ENCODE assay signal across 21 cellular contexts in the genomic region with DNA sequence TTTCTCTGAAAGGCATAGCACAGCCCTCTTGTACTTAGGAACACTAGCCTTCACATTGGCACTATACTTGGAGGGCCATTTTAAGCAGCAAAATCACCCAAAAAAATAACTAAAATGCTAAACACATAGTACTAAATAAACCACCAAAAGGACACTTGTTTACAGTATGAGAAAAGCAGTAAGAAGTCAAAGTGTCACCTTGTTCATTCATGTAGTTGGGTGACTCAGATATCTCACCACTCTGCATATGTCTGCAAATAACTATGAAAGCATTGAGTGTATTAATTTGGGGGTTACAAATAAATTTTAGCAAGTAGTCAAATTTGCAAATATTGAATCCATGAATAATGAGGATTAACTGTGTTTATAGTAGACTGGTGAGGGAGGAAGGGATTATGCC.
"Had no signal": no experiment of that assay in that cellular context is flagged by ENCODE, and none has a peak within 500 bp of the region (broad histone marks: within the 10 kb centered on the region; RNA-seq: fewer than 3 reads in every experiment).

No MANE protein-coding gene starts in this region.

- ATAC-seq: HepG2 had no signal

- DNase-seq: IMR-90, Karpas-422, KG1, MG63, NCI-H1092, NCI-H1105 treated with DMSO at 0.1 percent for 48 hours, NCI-H1417 treated with DMSO at 0.1 percent for 48 hours, NCI-H146, NCI-H1694 treated with DMSO at 0.1 percent for 48 hours, NCI-H1930, NCI-H2081, NCI-H2107, NCI-H2227 treated with DMSO at 0.1 percent for 48 hours, NCI-H510A, NCI-H524 treated with DMSO at 0.1 percent for 48 hours, NCI-H69, NCI-H774, Right ventricle myocardium superior, RPMI8226, SIG-M5 had no signal
